In the genomic region with DNA sequence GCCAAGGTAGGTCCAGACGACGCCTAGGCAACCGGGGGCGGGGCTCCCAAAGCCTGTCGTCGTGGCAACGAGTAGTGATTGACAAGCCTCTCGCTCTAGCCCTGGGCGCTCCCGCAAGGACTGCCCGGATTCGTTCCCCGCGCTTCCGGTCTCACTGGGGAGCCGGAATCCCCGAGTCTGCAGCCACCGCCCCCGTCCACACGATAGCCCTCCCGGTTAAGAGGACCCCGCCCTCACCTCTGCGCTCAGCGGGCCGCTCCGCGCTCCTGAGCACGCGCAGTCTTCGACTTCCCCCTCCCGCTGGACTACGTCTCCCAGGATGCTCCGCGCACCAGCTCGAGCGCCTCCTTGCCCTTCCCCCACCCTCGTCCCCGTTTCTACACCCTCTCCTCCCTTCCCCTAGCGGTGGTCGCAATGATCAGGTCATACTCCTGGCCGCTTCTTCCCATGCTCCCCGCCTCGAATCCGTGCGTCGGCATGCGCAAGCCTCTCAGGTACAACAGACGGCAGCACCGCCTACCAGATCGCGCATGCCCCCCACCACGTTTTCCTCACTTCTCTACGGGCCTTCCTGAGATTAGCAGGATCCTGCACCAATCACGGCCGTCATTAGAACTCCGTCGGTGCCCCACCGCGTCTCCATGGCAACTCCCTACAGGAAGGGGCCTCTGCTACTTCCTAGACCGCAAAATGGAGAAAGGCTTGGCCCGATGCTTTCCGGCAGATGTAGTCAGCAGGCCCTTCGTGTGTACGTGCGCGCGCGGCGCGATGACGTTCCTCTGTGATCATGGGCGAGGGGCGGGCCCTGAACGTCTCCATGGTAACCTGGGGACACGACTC, we compare ENCODE assay signal across 1 cellular context.
TF ChIP-seq lines count a peak whose summit lies in the region.

Gene MZF1 (minus strand): TSS at position 518 of the 840 bp plus-strand sequence. CDS start 1,946 bp downstream, outside the sequence.

TF ChIP-seq in H1, 55 proteins besides CTCF, POLR2A, EP300 and RAD21 (continued from another document):
- TF ChIP-seq, protein P1, sequence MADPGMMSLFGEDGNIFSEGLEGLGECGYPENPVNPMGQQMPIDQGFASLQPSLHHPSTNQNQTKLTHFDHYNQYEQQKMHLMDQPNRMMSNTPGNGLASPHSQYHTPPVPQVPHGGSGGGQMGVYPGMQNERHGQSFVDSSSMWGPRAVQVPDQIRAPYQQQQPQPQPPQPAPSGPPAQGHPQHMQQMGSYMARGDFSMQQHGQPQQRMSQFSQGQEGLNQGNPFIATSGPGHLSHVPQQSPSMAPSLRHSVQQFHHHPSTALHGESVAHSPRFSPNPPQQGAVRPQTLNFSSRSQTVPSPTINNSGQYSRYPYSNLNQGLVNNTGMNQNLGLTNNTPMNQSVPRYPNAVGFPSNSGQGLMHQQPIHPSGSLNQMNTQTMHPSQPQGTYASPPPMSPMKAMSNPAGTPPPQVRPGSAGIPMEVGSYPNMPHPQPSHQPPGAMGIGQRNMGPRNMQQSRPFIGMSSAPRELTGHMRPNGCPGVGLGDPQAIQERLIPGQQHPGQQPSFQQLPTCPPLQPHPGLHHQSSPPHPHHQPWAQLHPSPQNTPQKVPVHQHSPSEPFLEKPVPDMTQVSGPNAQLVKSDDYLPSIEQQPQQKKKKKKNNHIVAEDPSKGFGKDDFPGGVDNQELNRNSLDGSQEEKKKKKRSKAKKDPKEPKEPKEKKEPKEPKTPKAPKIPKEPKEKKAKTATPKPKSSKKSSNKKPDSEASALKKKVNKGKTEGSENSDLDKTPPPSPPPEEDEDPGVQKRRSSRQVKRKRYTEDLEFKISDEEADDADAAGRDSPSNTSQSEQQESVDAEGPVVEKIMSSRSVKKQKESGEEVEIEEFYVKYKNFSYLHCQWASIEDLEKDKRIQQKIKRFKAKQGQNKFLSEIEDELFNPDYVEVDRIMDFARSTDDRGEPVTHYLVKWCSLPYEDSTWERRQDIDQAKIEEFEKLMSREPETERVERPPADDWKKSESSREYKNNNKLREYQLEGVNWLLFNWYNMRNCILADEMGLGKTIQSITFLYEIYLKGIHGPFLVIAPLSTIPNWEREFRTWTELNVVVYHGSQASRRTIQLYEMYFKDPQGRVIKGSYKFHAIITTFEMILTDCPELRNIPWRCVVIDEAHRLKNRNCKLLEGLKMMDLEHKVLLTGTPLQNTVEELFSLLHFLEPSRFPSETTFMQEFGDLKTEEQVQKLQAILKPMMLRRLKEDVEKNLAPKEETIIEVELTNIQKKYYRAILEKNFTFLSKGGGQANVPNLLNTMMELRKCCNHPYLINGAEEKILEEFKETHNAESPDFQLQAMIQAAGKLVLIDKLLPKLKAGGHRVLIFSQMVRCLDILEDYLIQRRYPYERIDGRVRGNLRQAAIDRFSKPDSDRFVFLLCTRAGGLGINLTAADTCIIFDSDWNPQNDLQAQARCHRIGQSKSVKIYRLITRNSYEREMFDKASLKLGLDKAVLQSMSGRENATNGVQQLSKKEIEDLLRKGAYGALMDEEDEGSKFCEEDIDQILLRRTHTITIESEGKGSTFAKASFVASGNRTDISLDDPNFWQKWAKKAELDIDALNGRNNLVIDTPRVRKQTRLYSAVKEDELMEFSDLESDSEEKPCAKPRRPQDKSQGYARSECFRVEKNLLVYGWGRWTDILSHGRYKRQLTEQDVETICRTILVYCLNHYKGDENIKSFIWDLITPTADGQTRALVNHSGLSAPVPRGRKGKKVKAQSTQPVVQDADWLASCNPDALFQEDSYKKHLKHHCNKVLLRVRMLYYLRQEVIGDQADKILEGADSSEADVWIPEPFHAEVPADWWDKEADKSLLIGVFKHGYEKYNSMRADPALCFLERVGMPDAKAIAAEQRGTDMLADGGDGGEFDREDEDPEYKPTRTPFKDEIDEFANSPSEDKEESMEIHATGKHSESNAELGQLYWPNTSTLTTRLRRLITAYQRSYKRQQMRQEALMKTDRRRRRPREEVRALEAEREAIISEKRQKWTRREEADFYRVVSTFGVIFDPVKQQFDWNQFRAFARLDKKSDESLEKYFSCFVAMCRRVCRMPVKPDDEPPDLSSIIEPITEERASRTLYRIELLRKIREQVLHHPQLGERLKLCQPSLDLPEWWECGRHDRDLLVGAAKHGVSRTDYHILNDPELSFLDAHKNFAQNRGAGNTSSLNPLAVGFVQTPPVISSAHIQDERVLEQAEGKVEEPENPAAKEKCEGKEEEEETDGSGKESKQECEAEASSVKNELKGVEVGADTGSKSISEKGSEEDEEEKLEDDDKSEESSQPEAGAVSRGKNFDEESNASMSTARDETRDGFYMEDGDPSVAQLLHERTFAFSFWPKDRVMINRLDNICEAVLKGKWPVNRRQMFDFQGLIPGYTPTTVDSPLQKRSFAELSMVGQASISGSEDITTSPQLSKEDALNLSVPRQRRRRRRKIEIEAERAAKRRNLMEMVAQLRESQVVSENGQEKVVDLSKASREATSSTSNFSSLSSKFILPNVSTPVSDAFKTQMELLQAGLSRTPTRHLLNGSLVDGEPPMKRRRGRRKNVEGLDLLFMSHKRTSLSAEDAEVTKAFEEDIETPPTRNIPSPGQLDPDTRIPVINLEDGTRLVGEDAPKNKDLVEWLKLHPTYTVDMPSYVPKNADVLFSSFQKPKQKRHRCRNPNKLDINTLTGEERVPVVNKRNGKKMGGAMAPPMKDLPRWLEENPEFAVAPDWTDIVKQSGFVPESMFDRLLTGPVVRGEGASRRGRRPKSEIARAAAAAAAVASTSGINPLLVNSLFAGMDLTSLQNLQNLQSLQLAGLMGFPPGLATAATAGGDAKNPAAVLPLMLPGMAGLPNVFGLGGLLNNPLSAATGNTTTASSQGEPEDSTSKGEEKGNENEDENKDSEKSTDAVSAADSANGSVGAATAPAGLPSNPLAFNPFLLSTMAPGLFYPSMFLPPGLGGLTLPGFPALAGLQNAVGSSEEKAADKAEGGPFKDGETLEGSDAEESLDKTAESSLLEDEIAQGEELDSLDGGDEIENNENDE (IDR thresholded peaks at IDR 0.05; ENCODE audit: insufficient replicate concordance, low read length), result no peak
- no peak for TF ChIP-seq KDM1A (IDR thresholded peaks at IDR 0.05; ENCODE audit: borderline replicate concordance, low read length)
- TF ChIP-seq, protein P2, sequence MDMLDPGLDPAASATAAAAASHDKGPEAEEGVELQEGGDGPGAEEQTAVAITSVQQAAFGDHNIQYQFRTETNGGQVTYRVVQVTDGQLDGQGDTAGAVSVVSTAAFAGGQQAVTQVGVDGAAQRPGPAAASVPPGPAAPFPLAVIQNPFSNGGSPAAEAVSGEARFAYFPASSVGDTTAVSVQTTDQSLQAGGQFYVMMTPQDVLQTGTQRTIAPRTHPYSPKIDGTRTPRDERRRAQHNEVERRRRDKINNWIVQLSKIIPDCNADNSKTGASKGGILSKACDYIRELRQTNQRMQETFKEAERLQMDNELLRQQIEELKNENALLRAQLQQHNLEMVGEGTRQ (IDR thresholded peaks at IDR 0.05; ENCODE audit: low read length), result 0 out of 2 replicates have a peak, but pooled peaks have one; percentile 22
- TF ChIP-seq CTBP2 (IDR thresholded peaks at IDR 0.05; ENCODE audit: borderline replicate concordance, insufficient read depth, insufficient read length, low read length), result no peak
- TF ChIP-seq TEAD4 (IDR thresholded peaks at IDR 0.05; ENCODE audit: low read depth, low read length), result no peak
- TF ChIP-seq, protein P3, sequence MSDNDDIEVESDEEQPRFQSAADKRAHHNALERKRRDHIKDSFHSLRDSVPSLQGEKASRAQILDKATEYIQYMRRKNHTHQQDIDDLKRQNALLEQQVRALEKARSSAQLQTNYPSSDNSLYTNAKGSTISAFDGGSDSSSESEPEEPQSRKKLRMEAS (IDR thresholded peaks at IDR 0.05), result peak; percentile 34
- no peak for TF ChIP-seq SP4 (IDR thresholded peaks at IDR 0.05; ENCODE audit: low read length)
- TF ChIP-seq RNF2 (IDR thresholded peaks at IDR 0.05; ENCODE audit: borderline replicate concordance, low read depth, low read length, missing control alignments, poor library complexity, severe bottlenecking), result no peak
- TF ChIP-seq CEBPB (IDR thresholded peaks at IDR 0.05; ENCODE audit: low read depth, low read length), result no peak
- TF ChIP-seq FOSL1 (IDR thresholded peaks at IDR 0.05; ENCODE audit: insufficient read depth, low read depth, low read length), result no peak
- TF ChIP-seq RXRA (IDR thresholded peaks at IDR 0.05; ENCODE audit: insufficient read depth, low read depth, low read length), result no peak
- TF ChIP-seq EGR1 (IDR thresholded peaks at IDR 0.05; ENCODE audit: borderline replicate concordance, low read depth, low read length), result no peak; the same call in 1 of the 2 replicates
- 0 out of 2 replicates have a peak, but pooled peaks have one; percentile 5 for TF ChIP-seq E2F6 (IDR thresholded peaks at IDR 0.05)
- no peak for TF ChIP-seq CBX8 (IDR thresholded peaks at IDR 0.05; ENCODE audit: borderline replicate concordance, low read depth, low read length)
- TF ChIP-seq HDAC2 (IDR thresholded peaks at IDR 0.05; ENCODE audit: borderline replicate concordance in 1 of 2, low read depth in 2 of 2, low read length in 2 of 2), result 0 out of 4 replicates have a peak, but pooled peaks of 1 of the 2 experiments have one; percentile 0
- TF ChIP-seq EZH2 (IDR thresholded peaks at IDR 0.05; ENCODE audit: low read depth, low read length, severe bottlenecking), result no peak
- no peak for TF ChIP-seq ZNF274 (IDR thresholded peaks at IDR 0.05; ENCODE audit: borderline replicate concordance, extremely low read depth, low read length)
- 0 out of 2 replicates have a peak, but pooled peaks have one; percentile 19 for TF ChIP-seq RFX5 (IDR thresholded peaks at IDR 0.05; ENCODE audit: borderline replicate concordance, low read depth, low read length)
- peak; percentile 72 for TF ChIP-seq KDM4A (IDR thresholded peaks at IDR 0.05; ENCODE audit: low read depth, low read length, severe bottlenecking)
- TF ChIP-seq SRF (IDR thresholded peaks at IDR 0.05; ENCODE audit: low read depth, low read length), result peak; percentile 70
- TF ChIP-seq ATF3 (IDR thresholded peaks at IDR 0.05; ENCODE audit: insufficient read depth, low read depth, low read length), result peak; percentile 95
- no peak for TF ChIP-seq TCF12 (IDR thresholded peaks at IDR 0.05; ENCODE audit: low read depth, low read length)
- TF ChIP-seq TBP (IDR thresholded peaks at IDR 0.05; ENCODE audit: low read depth, low read length), result peak; percentile 21; the same call in 1 of the 2 replicates
- TF ChIP-seq, protein P4, sequence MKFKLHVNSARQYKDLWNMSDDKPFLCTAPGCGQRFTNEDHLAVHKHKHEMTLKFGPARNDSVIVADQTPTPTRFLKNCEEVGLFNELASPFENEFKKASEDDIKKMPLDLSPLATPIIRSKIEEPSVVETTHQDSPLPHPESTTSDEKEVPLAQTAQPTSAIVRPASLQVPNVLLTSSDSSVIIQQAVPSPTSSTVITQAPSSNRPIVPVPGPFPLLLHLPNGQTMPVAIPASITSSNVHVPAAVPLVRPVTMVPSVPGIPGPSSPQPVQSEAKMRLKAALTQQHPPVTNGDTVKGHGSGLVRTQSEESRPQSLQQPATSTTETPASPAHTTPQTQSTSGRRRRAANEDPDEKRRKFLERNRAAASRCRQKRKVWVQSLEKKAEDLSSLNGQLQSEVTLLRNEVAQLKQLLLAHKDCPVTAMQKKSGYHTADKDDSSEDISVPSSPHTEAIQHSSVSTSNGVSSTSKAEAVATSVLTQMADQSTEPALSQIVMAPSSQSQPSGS (IDR thresholded peaks at IDR 0.05; ENCODE audit: low read length), result 0 out of 2 replicates have a peak, but pooled peaks have one; percentile 19
- TF ChIP-seq SAP30 (IDR thresholded peaks at IDR 0.05; ENCODE audit: insufficient read depth, insufficient replicate concordance, low read length), result no peak
- peak; percentile 57 for TF ChIP-seq NRF1 (IDR thresholded peaks at IDR 0.05; ENCODE audit: low read depth, low read length)
- TF ChIP-seq NANOG (IDR thresholded peaks at IDR 0.05; ENCODE audit: insufficient read depth, low read depth, low read length, poor library complexity, severe bottlenecking), result no peak
- TF ChIP-seq GTF2F1 (IDR thresholded peaks at IDR 0.05; ENCODE audit: borderline replicate concordance, low read depth, low read length), result no peak
- TF ChIP-seq MAFK (IDR thresholded peaks at IDR 0.05; ENCODE audit: low read depth, low read length), result no peak
- TF ChIP-seq CREB1 (IDR thresholded peaks at IDR 0.05), result peak; percentile 99
- peak; percentile 79 for TF ChIP-seq POLR2AphosphoS5 (IDR thresholded peaks at IDR 0.05; ENCODE audit: low read depth, low read length)
- TF ChIP-seq TAF1 (IDR thresholded peaks at IDR 0.05; ENCODE audit: low read depth, low read length), result 0 out of 2 replicates have a peak, but pooled peaks have one; percentile 47
- TF ChIP-seq JUND (IDR thresholded peaks at IDR 0.05; ENCODE audit: low read length), result peak; percentile 3; the same call in 1 of the 2 replicates
- peak; percentile 69 for TF ChIP-seq ASH2L (IDR thresholded peaks at IDR 0.05; ENCODE audit: low read length)
- no peak for TF ChIP-seq BACH1 (IDR thresholded peaks at IDR 0.05; ENCODE audit: low read length)
- 0 out of 4 replicates have a peak, but pooled peaks of 1 of the 2 experiments have one; percentile 91 for TF ChIP-seq SIN3A (conservative IDR thresholded peaks at IDR 0.05 in 1 of 2, IDR thresholded peaks at IDR 0.05 in 1 of 2; ENCODE audit: low read depth in 1 of 2, low read length in 2 of 2)
- peak; percentile 84 for TF ChIP-seq SP1 (IDR thresholded peaks at IDR 0.05; ENCODE audit: low read depth, low read length)
- peak; percentile 87 for TF ChIP-seq RBBP5 (IDR thresholded peaks at IDR 0.05; ENCODE audit: borderline replicate concordance, low read depth, low read length)
- TF ChIP-seq TAF7 (optimal IDR thresholded peaks at IDR 0.05; ENCODE audit: borderline replicate concordance, low read depth, low read length), result no peak
- TF ChIP-seq KDM5A (IDR thresholded peaks at IDR 0.05; ENCODE audit: low read length), result no peak
- no peak for TF ChIP-seq CBX5 (IDR thresholded peaks at IDR 0.05; ENCODE audit: low read depth, low read length)
- peak; percentile 80 for TF ChIP-seq PHF8 (conservative IDR thresholded peaks at IDR 0.05; ENCODE audit: low read depth, low read length)
- peak; percentile 16; the same call in 1 of the 2 replicates for TF ChIP-seq SIX5 (IDR thresholded peaks at IDR 0.05; ENCODE audit: low read depth, low read length)
